In genomic region chr5:73482383-73483193, GRCh38 we compare ENCODE assay signal across 19 cellular contexts. TPM values are rescaled to one million over a fixed set of nuclear protein-coding genes. Genes with fewer than 3 reads are reported as not detected.
A peak's percentile ranks its signal among the peaks of the same experiment; 100 is the strongest.
DNase-seq lines count a peak whose midpoint lies in the region; ATAC-seq and TF ChIP-seq lines count a peak whose summit lies in the region.
"Had no signal": no experiment of that assay in that cellular context is flagged by ENCODE, and none has a peak within 500 bp of the region (broad histone marks: within the 10 kb centered on the region; RNA-seq: fewer than 3 reads in every experiment).

No MANE protein-coding gene starts in this region.

- H3K4me1 Mint-ChIP-seq in activated T-cell treated with anti-CD3 and anti-CD28 coated beads, Interleukin-2, amount 50 U/mL, for 72 hours (ENCODE audit: low read depth) = no peaks in the 10 kb centered on the region
- H3K4me1 Mint-ChIP-seq: IgD-negative memory B cell, immature natural killer cell, mesothelial cell of epicardium had no signal

- H3K4me3 ChIP-seq in choroid plexus epithelial cell (ENCODE audit: low read depth, low read length) = no peak overlapping the region
- H3K4me3 ChIP-seq: A549, gastrocnemius medialis, ovary, tibial artery had no signal

- H3K4me3 Mint-ChIP-seq in activated T-cell treated with anti-CD3 and anti-CD28 coated beads, Interleukin-2, amount 50 U/mL, for 72 hours = no peak overlapping the region
- H3K4me3 Mint-ChIP-seq: IgD-negative memory B cell, immature natural killer cell, mesothelial cell of epicardium had no signal

- no peaks in the 10 kb centered on the region for H3K9me3 Mint-ChIP-seq in activated T-cell treated with anti-CD3 and anti-CD28 coated beads, Interleukin-2, amount 50 U/mL, for 72 hours
- H3K9me3 Mint-ChIP-seq: immature natural killer cell, mesothelial cell of epicardium had no signal

- H3K36me3 Mint-ChIP-seq in activated T-cell treated with anti-CD3 and anti-CD28 coated beads, Interleukin-2, amount 50 U/mL, for 72 hours (ENCODE audit: insufficient read depth in 2 of 2) = no peaks in the 10 kb centered on the region
- H3K36me3 Mint-ChIP-seq: IgD-negative memory B cell, immature natural killer cell, mesothelial cell of epicardium had no signal

- peaks cover 48% of the 10 kb centered on the region for H3K27me3 Mint-ChIP-seq in activated T-cell treated with anti-CD3 and anti-CD28 coated beads, Interleukin-2, amount 50 U/mL, for 72 hours (ENCODE audit: low read depth)

- no peak overlapping the region for H3K27ac Mint-ChIP-seq in activated T-cell treated with anti-CD3 and anti-CD28 coated beads, Interleukin-2, amount 50 U/mL, for 72 hours
- H3K27ac Mint-ChIP-seq: IgD-negative memory B cell, immature natural killer cell, mesothelial cell of epicardium had no signal

- DNase-seq in NCI-H82 (lab: John Stamatoyannopoulos, UW) (peak; percentile 25), NCI-H82 treated with DMSO at 0.1 percent for 48 hours (lab: John Stamatoyannopoulos, UW; ENCODE audit: unreplicated experiment) (no peak), NCI-H2196 (lab: John Stamatoyannopoulos, UW; ENCODE audit: unreplicated experiment) (peak; percentile 53), choroid plexus epithelial cell (ENCODE audit: low read depth) (peak; percentile 71), UCSD-AML1 (lab: John Stamatoyannopoulos, UW; ENCODE audit: unreplicated experiment) (no peak)
- DNase-seq in activated T-cell treated with anti-CD3 and anti-CD28 coated beads, Interleukin-2, amount 50 U/mL, for 72 hours = no peak
- DNase-seq in stimulated activated CD4-positive, alpha-beta T cell treated with anti-CD3 and anti-CD28 coated beads, Interleukin-15, amount 100 ng/mL, for 24 hours = no peak
- DNase-seq: activated CD4-positive, alpha-beta T cell treated with anti-CD3 and anti-CD28 coated beads for 1 hour; activated T-cell treated with anti-CD3 and anti-CD28 coated beads, Interleukin-2, amount 50 U/mL, for 1 hour; DMS 273 treated with DMSO at 0.1 percent for 48 hours; gastrocnemius medialis; immature natural killer cell; NCI-H1694 treated with DMSO at 0.1 percent for 48 hours; ovary; tibial artery had no signal

- no peak for ATAC-seq in activated T-cell treated with anti-CD3 and anti-CD28 coated beads, Interleukin-2, amount 50 U/mL, for 72 hours (replicated peaks in 1 of 2)
- ATAC-seq in GM19452 (IDR thresholded peaks at IDR 0.05; ENCODE audit: unreplicated experiment) = no peak
- ATAC-seq: A549, gastrocnemius medialis had no signal

- no peak for TF ChIP-seq CTCF in choroid plexus epithelial cell (conservative IDR thresholded peaks at IDR 0.05; ENCODE audit: low read depth, low read length)

RNA-seq across cellular contexts. Expression of gene BTF3, which starts 15.7 kb away (rescaled TPM):
- 1,000 to 10,000 TPM; 1,036 to 1,053 TPM for total RNA-seq in activated T-cell treated with anti-CD3 and anti-CD28 coated beads, Interleukin-2, amount 50 U/mL, for 72 hours

RNA-seq across cellular contexts. Expression of gene FOXD1, which starts 34.0 kb away (rescaled TPM):
- 1 to 10 TPM in 1 of 2 donors, under 1 TPM in 1; 0.55 to 1.0 TPM for total RNA-seq in activated T-cell treated with anti-CD3 and anti-CD28 coated beads, Interleukin-2, amount 50 U/mL, for 72 hours

Comparison
In these comparisons a context has a peak if more than half of its experiments do, and no peak if none do; other contexts are left out.
1. DNase-seq: peak in NCI-H82 (single experiment), NCI-H2196 (single experiment) and choroid plexus epithelial cell (single experiment); none in NCI-H82 treated with DMSO at 0.1 percent for 48 hours (single experiment), activated T-cell treated with anti-CD3 and anti-CD28 coated beads, Interleukin-2, amount 50 U/mL, for 72 hours (0 of 2), UCSD-AML1 (single experiment) and stimulated activated CD4-positive, alpha-beta T cell treated with anti-CD3 and anti-CD28 coated beads, Interleukin-15, amount 100 ng/mL, for 24 hours (single experiment).